ENCODE assay signal across 23 cellular contexts in genomic region chr9:127527560-127528268, GRCh38.
A peak's percentile ranks its signal among the peaks of the same experiment; 100 is the strongest.
DNase-seq lines count a peak whose midpoint lies in the region; ATAC-seq and TF ChIP-seq lines count a peak whose summit lies in the region.
"Had no signal": no experiment of that assay in that cellular context is flagged by ENCODE, and none has a peak within 500 bp of the region (broad histone marks: within the 10 kb centered on the region; RNA-seq: fewer than 3 reads in every experiment).

No MANE protein-coding gene starts in this region.

- H3K9me3 ChIP-seq in left ventricle myocardium inferior (replicated peaks) (peaks cover 14% of the 10 kb centered on the region), right atrium auricular region (peaks cover 0 to 9% of the 10 kb centered on the region in 2 donors)
- H3K9me3 ChIP-seq: colonic mucosa, transverse colon had no signal

- intact Hi-C loops in left ventricle myocardium inferior (cut with micrococcal nuclease) = no loop called here

- no peaks in the 10 kb centered on the region for H3K9me3 Mint-ChIP-seq in endothelial cell (ENCODE audit: unreplicated experiment)
- no peaks in the 10 kb centered on the region for H3K9me3 Mint-ChIP-seq in osteocyte (ENCODE audit: unreplicated experiment)

- TF ChIP-seq CTCF in left ventricle myocardium inferior (IDR thresholded peaks at IDR 0.05; ENCODE audit: borderline replicate concordance) (no peak), right atrium auricular region (IDR thresholded peaks at IDR 0.05) (no peak), endothelial cell (IDR thresholded peaks at IDR 0.05; ENCODE audit: unreplicated experiment) (no peak), osteocyte (IDR thresholded peaks at IDR 0.05) (no peak), GM10266 (IDR thresholded peaks at IDR 0.05; ENCODE audit: control insufficient read depth, insufficient read depth, low read depth, missing control alignments) (no peak)

- peaks cover 57% of the 10 kb centered on the region for H3K4me1 Mint-ChIP-seq in endothelial cell (ENCODE audit: unreplicated experiment)
- H3K4me1 Mint-ChIP-seq in osteocyte (ENCODE audit: unreplicated experiment) = peaks cover 57% of the 10 kb centered on the region
- H3K4me1 Mint-ChIP-seq: stimulated activated naive B cell treated with anti-CD40 and anti-IgM and Interleukin-4, amounts not matched to agents 10 μg/mL and 1 μg/mL and 100 μg/mL, for 72 hours; T-cell had no signal

- peak overlapping the region; percentile 97 for H3K27ac Mint-ChIP-seq in endothelial cell (ENCODE audit: unreplicated experiment)
- H3K27ac Mint-ChIP-seq in osteocyte (ENCODE audit: unreplicated experiment) = peak overlapping the region; percentile 78
- H3K27ac Mint-ChIP-seq: activated CD4-positive, alpha-beta T cell treated with anti-CD3 and anti-CD28 coated beads, Interleukin-2, amount 10 ng/mL, durations not matched to agents 7 days and 5 days; activated naive CD8-positive, alpha-beta T cell treated with anti-CD3 and anti-CD28 coated beads, Interleukin-2, amount 10 ng/mL, durations not matched to agents 7 days and 5 days; stimulated activated naive B cell treated with anti-CD40 and anti-IgM and Interleukin-4, amounts not matched to agents 10 μg/mL and 1 μg/mL and 100 μg/mL, for 72 hours; T-cell had no signal

- H3K36me3 ChIP-seq in left ventricle myocardium inferior (peaks cover 46% of the 10 kb centered on the region), right atrium auricular region (peaks cover 46% of the 10 kb centered on the region)

- H3K4me1 ChIP-seq in left ventricle myocardium inferior (peaks cover 73% of the 10 kb centered on the region), right atrium auricular region (peaks cover 0 to 46% of the 10 kb centered on the region in 2 donors)
- H3K4me1 ChIP-seq: Caco-2 had no signal

- ATAC-seq in HG02884 (IDR thresholded peaks at IDR 0.05; ENCODE audit: unreplicated experiment) = no peak
- no peak for ATAC-seq in HG03460 (IDR thresholded peaks at IDR 0.05; ENCODE audit: unreplicated experiment)
- ATAC-seq: PC-3; psoas muscle; stimulated activated naive B cell treated with anti-CD40 and anti-IgM and Interleukin-4, amounts not matched to agents 10 μg/mL and 1 μg/mL and 100 μg/mL, for 72 hours; T-cell had no signal

- H3K27me3 ChIP-seq in left ventricle myocardium inferior (ENCODE audit: low read depth) = no peaks in the 10 kb centered on the region
- no peaks in the 10 kb centered on the region for H3K27me3 ChIP-seq in right atrium auricular region
- H3K27me3 ChIP-seq: colonic mucosa, SJCRH30, transverse colon had no signal

- H3K27ac ChIP-seq in left ventricle myocardium inferior (replicated peaks) (peak overlapping the region; percentile 95), right atrium auricular region (peak overlapping the region in 1 of 2 donors; percentile 68)
- H3K27ac ChIP-seq: colonic mucosa, SJCRH30 had no signal

- H3K4me3 Mint-ChIP-seq in endothelial cell (ENCODE audit: unreplicated experiment) (peak overlapping the region; percentile 70), osteocyte (ENCODE audit: unreplicated experiment) (no peak overlapping the region)
- H3K4me3 Mint-ChIP-seq: activated CD4-positive, alpha-beta T cell treated with anti-CD3 and anti-CD28 coated beads, Interleukin-2, amount 10 ng/mL, durations not matched to agents 7 days and 5 days; activated naive CD8-positive, alpha-beta T cell treated with anti-CD3 and anti-CD28 coated beads, Interleukin-2, amount 10 ng/mL, durations not matched to agents 7 days and 5 days; stimulated activated naive B cell treated with anti-CD40 and anti-IgM and Interleukin-4, amounts not matched to agents 10 μg/mL and 1 μg/mL and 100 μg/mL, for 72 hours; T-cell had no signal

- H3K4me3 ChIP-seq in left ventricle myocardium inferior (no peak overlapping the region), right atrium auricular region (no peak overlapping the region)
- H3K4me3 ChIP-seq: colonic mucosa, psoas muscle, SJCRH30, smooth muscle cell, transverse colon had no signal

- DNase-seq in left ventricle myocardium inferior = no peak
- no peak for DNase-seq in right atrium auricular region (ENCODE audit: low spot score)
- no peak for DNase-seq in endothelial cell (ENCODE audit: low spot score)
- no peak for DNase-seq in osteocyte (ENCODE audit: extremely low spot score, unreplicated experiment)
- DNase-seq in GM10266 (ENCODE audit: extremely low spot score) = no peak
- no peak for DNase-seq in HPDE6-E6E7 (ENCODE audit: extremely low spot score)
- DNase-seq: activated CD4-positive, alpha-beta T cell treated with anti-CD3 and anti-CD28 coated beads, Interleukin-2, amount 10 ng/mL, durations not matched to agents 7 days and 5 days; activated naive CD8-positive, alpha-beta T cell treated with anti-CD3 and anti-CD28 coated beads, Interleukin-2, amount 10 ng/mL, durations not matched to agents 7 days and 5 days; Caco-2; colonic mucosa; DND-41; NCI-H1048; NCI-H187; NCI-H226; PC-3; psoas muscle; SJCRH30; stimulated activated naive B cell treated with anti-CD40 and anti-IgM and Interleukin-4, amounts not matched to agents 10 μg/mL and 1 μg/mL and 100 μg/mL, for 72 hours; T-cell; transverse colon had no signal

- H3K36me3 Mint-ChIP-seq in endothelial cell (ENCODE audit: low read depth, unreplicated experiment) (peaks cover 54% of the 10 kb centered on the region), osteocyte (ENCODE audit: unreplicated experiment) (peaks cover 56% of the 10 kb centered on the region)

- peaks cover 15% of the 10 kb centered on the region for H3K27me3 Mint-ChIP-seq in endothelial cell (ENCODE audit: unreplicated experiment)
- no peaks in the 10 kb centered on the region for H3K27me3 Mint-ChIP-seq in osteocyte (ENCODE audit: unreplicated experiment)
- H3K27me3 Mint-ChIP-seq: activated CD4-positive, alpha-beta T cell treated with anti-CD3 and anti-CD28 coated beads, Interleukin-2, amount 10 ng/mL, durations not matched to agents 7 days and 5 days; activated naive CD8-positive, alpha-beta T cell treated with anti-CD3 and anti-CD28 coated beads, Interleukin-2, amount 10 ng/mL, durations not matched to agents 7 days and 5 days; T-cell had no signal
